13 cellular contexts compared by ENCODE assay signal in genomic region chr19:42472402-42473147, GRCh38. TPM values are rescaled to one million over a fixed set of nuclear protein-coding genes. Genes with fewer than 3 reads are reported as not detected.
"Had no signal": no experiment of that assay in that cellular context is flagged by ENCODE, and none has a peak within 500 bp of the region (broad histone marks: within the 10 kb centered on the region; RNA-seq: fewer than 3 reads in every experiment).

No MANE protein-coding gene starts in this region.

- H3K27me3 ChIP-seq: foreskin keratinocyte had no signal

- H3K4me3 ChIP-seq: psoas muscle had no signal

- ATAC-seq: activated CD4-positive, CD25-positive, alpha-beta regulatory T cell treated with anti-CD3 and anti-CD28 coated beads, Interleukin-2, amount 50 U/mL, for 24 hours; psoas muscle had no signal

- DNase-seq: activated CD4-positive, alpha-beta T cell treated with anti-CD3 and anti-CD28 coated beads, Interleukin-2, amount 50 U/mL, for 1 hour; activated CD8-positive, alpha-beta memory T cell treated with anti-CD3 and anti-CD28 coated beads for 24 hours; aorta; effector memory CD4-positive, alpha-beta T cell; immature natural killer cell; nephron progenitor cell; psoas muscle had no signal

- H3K4me1 ChIP-seq: psoas muscle had no signal

- H3K9me3 ChIP-seq: psoas muscle had no signal

- H3K27ac ChIP-seq: foreskin keratinocyte, psoas muscle had no signal

RNA-seq across cellular contexts. Expression of gene CXCL17, which starts 29.8 kb away (rescaled TPM):
- total RNA-seq: aorta, cerebellum, foreskin keratinocyte, mesenteric fat pad, omental fat pad, psoas muscle, temporal lobe had no signal
- polyA plus RNA-seq: foreskin keratinocyte, immature natural killer cell had no signal

RNA-seq across cellular contexts. Expression of gene CEACAM1, which starts 55.7 kb away (rescaled TPM):
- total RNA-seq: temporal lobe had no signal
- polyA plus RNA-seq: immature natural killer cell had no signal
